8 cellular contexts compared by ENCODE assay signal in the genomic region with DNA sequence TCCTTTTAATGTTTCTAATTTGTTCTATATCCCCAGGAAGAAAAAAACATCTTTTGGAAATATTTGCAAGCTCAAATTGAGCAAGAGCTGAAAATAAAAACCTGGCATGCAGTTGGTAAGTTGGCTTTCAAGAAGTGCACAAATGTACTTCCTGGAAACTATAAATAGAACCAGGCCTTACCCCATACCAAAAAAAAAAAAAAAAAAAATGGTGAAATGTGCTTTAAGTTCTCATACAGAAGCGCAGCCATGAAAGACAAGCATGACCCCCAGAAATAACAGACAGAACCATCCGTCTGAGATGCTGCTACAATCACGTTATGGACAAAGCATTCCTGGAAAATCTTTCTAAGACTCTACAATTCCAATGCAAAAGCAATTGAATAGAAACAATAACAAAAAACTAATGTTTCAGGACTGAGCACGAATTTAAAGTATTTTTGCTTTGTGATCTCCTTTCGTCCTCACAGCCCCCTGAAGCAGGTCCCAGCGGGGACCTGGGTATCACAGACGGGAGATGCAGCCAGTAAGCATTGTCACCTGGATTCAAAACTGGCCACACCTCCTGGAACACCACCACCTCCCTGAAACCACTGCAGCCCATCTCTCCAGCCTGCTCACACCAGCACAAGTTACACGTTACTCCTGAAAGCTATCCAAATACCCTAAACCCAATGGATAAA.
DNase-seq lines count a peak whose midpoint lies in the region; ATAC-seq and TF ChIP-seq lines count a peak whose summit lies in the region.

No MANE protein-coding gene starts in this region.

- peak overlapping the region; percentile 30 for H3K27ac Mint-ChIP-seq in activated B cell treated with CpG ODN at 0.5 μM for 24 hours
- peak overlapping the region; percentile 93 to 94 for H3K27ac Mint-ChIP-seq in stimulated activated naive CD8-positive, alpha-beta T cell treated with anti-CD3 and anti-CD28 coated beads, Interleukin-15, amount 100 ng/mL, for 72 hours

- H3K27me3 Mint-ChIP-seq in activated B cell treated with CpG ODN at 0.5 μM for 24 hours: no peaks in the 10 kb centered on the region
- H3K27me3 Mint-ChIP-seq in stimulated activated naive CD8-positive, alpha-beta T cell treated with anti-CD3 and anti-CD28 coated beads, Interleukin-15, amount 100 ng/mL, for 72 hours: no peaks in the 10 kb centered on the region

- H3K9me3 Mint-ChIP-seq in activated B cell treated with CpG ODN at 0.5 μM for 24 hours: no peaks in the 10 kb centered on the region
- no peaks in the 10 kb centered on the region for H3K9me3 Mint-ChIP-seq in stimulated activated naive CD8-positive, alpha-beta T cell treated with anti-CD3 and anti-CD28 coated beads, Interleukin-15, amount 100 ng/mL, for 72 hours

- no peaks in the 10 kb centered on the region for H3K36me3 ChIP-seq in KOPT-K1 (ENCODE audit: insufficient read depth, low read length)

- CTCF ChIA-PET in activated B cell treated with CpG ODN at 0.5 μM for 24 hours (lab: Charles Lee): no interaction called here

- H3K4me1 Mint-ChIP-seq in activated B cell treated with CpG ODN at 0.5 μM for 24 hours: peaks cover 38% of the 10 kb centered on the region
- H3K4me1 Mint-ChIP-seq in stimulated activated naive CD8-positive, alpha-beta T cell treated with anti-CD3 and anti-CD28 coated beads, Interleukin-15, amount 100 ng/mL, for 72 hours: peaks cover 85% of the 10 kb centered on the region

- H3K4me3 Mint-ChIP-seq in activated B cell treated with CpG ODN at 0.5 μM for 24 hours: peak overlapping the region; percentile 56
- peak overlapping the region; percentile 75 to 81 for H3K4me3 Mint-ChIP-seq in stimulated activated naive CD8-positive, alpha-beta T cell treated with anti-CD3 and anti-CD28 coated beads, Interleukin-15, amount 100 ng/mL, for 72 hours

- ATAC-seq in activated B cell treated with CpG ODN at 0.5 μM for 24 hours (ENCODE audit: low read depth) (no peak), left ventricle myocardium superior (peak; percentile 51), HG03095 (IDR thresholded peaks at IDR 0.05; ENCODE audit: unreplicated experiment) (no peak)
- ATAC-seq in stimulated activated naive CD8-positive, alpha-beta T cell treated with anti-CD3 and anti-CD28 coated beads, Interleukin-15, amount 100 ng/mL, for 72 hours: no peak

- intact Hi-C loops in activated B cell treated with CpG ODN at 0.5 μM for 24 hours (cut with micrococcal nuclease) (no loop called here), left ventricle myocardium superior (cut with micrococcal nuclease) (no loop called here)

- TF ChIP-seq CTCF in activated B cell treated with CpG ODN at 0.5 μM for 24 hours (IDR thresholded peaks at IDR 0.05): no peak

- POLR2A ChIA-PET in activated B cell treated with CpG ODN at 0.5 μM for 24 hours (lab: Charles Lee): interaction anchor here (0.9 to 1.0 kb wide), 2 partner anchors 45 to 178 kb away, joined by 3 to 6 read pairs; a partner anchor contains a TSS

- H3K27ac ChIP-seq in KOPT-K1 (ENCODE audit: low read depth, low read length, poor library complexity, severe bottlenecking): peak overlapping the region; percentile 36

- no peaks in the 10 kb centered on the region for H3K36me3 Mint-ChIP-seq in activated B cell treated with CpG ODN at 0.5 μM for 24 hours (ENCODE audit: low read depth)

- H3K9me3 ChIP-seq in KOPT-K1 (ENCODE audit: insufficient read depth, low read length, poor library complexity, severe bottlenecking): peaks cover 5% of the 10 kb centered on the region

- no peak for DNase-seq in activated B cell treated with CpG ODN at 0.5 μM for 24 hours
- no peak for DNase-seq in left ventricle myocardium superior
- no peak for DNase-seq in stimulated activated naive CD8-positive, alpha-beta T cell treated with anti-CD3 and anti-CD28 coated beads, Interleukin-15, amount 100 ng/mL, for 72 hours
- DNase-seq in EL: no peak
- no peak for DNase-seq in cortex of kidney (lab: John Stamatoyannopoulos, UW)
- no peak for DNase-seq in NCI-H2196 treated with DMSO at 0.1 percent for 48 hours (lab: John Stamatoyannopoulos, UW; ENCODE audit: unreplicated experiment)
